ENCODE assay signal across 8 cellular contexts in the genomic region with DNA sequence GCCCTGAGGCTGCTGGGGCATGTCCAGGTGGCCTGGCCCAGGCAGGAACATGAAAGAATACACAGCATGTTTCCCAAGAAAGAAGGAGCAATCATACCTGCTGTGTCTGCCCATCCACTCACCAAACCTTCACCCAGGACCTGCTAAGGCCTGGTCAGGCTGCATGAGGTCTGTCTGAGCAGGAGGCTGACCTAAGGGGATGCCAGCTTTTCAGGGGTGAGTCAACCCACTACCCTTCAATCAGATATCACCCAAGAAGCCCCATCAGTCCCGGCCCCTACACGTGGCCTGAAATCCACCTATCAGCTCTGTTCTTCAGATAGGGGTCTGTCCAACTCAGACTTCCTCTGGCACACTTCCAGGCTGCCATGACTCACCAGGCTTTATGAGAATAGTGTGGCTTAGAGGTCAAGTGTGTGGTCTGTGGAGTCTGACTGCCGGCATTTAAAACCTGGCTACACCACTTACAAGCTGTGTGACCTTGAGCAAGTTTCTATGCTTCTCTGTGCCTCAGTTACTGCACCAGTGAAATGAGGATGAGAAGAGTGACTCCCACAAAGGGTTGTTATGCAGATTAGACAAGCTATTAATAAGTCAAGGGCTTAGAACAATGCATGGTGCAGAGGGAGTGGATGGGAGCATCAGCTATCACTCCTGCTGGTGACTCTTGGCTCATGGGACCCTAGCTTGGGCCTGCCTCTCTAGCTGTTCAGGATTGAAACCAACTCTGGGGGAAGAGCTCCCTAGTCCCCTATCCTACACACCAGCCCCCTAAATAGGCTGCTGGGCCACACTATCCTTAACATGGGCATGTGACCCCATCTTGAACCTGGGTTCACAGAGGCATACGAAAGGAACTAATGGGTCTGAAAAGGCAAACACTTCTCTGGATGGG.
A peak's percentile ranks its signal among the peaks of the same experiment; 100 is the strongest.
DNase-seq lines count a peak whose midpoint lies in the region; ATAC-seq and TF ChIP-seq lines count a peak whose summit lies in the region.

No MANE protein-coding gene starts in this region.

- DNase-seq in CMK (ENCODE audit: low read depth) (peak; percentile 40), NCI-H146 (lab: John Stamatoyannopoulos, UW) (peak; percentile 92), endodermal cell (peak; percentile 45), NCI-H187 (lab: John Stamatoyannopoulos, UW) (no peak), cerebellar nuclear complex (lab: John Stamatoyannopoulos, UW) (no peak)

- no peak overlapping the region for H3K4me3 Mint-ChIP-seq in endodermal cell
- H3K4me3 Mint-ChIP-seq in stimulated activated memory B cell treated with anti-CD40 and anti-IgM and Interleukin-4, amounts not matched to agents 10 μg/mL and 1 μg/mL and 100 μg/mL, for 72 hours: no peak overlapping the region

- no peak for TF ChIP-seq CTCF in endodermal cell (conservative IDR thresholded peaks at IDR 0.05)

- H3K27me3 ChIP-seq in endodermal cell (ENCODE audit: control insufficient read depth, insufficient read depth, low read length, poor library complexity, severe bottlenecking): peaks cover 35% of the 10 kb centered on the region

- no peak overlapping the region for H3K27ac ChIP-seq in endodermal cell (ENCODE audit: low read depth, low read length)

- peaks cover 51% of the 10 kb centered on the region for H3K27me3 Mint-ChIP-seq in endodermal cell (ENCODE audit: insufficient read depth)
- no peaks in the 10 kb centered on the region for H3K27me3 Mint-ChIP-seq in stimulated activated memory B cell treated with anti-CD40 and anti-IgM and Interleukin-4, amounts not matched to agents 10 μg/mL and 1 μg/mL and 100 μg/mL, for 72 hours

- ATAC-seq in GM21390 (IDR thresholded peaks at IDR 0.05; ENCODE audit: unreplicated experiment) (peak; percentile 63), HG02840 (IDR thresholded peaks at IDR 0.05; ENCODE audit: low FRiP score, unreplicated experiment) (no peak)
- ATAC-seq in stimulated activated memory B cell treated with anti-CD40 and anti-IgM and Interleukin-4, amounts not matched to agents 10 μg/mL and 1 μg/mL and 100 μg/mL, for 72 hours: peak; percentile 73

- no peaks in the 10 kb centered on the region for H3K36me3 ChIP-seq in endodermal cell (ENCODE audit: control insufficient read depth, insufficient read depth, low read length)

- H3K36me3 Mint-ChIP-seq in endodermal cell (ENCODE audit: low read depth): no peaks in the 10 kb centered on the region
- peaks cover 81% of the 10 kb centered on the region for H3K36me3 Mint-ChIP-seq in stimulated activated memory B cell treated with anti-CD40 and anti-IgM and Interleukin-4, amounts not matched to agents 10 μg/mL and 1 μg/mL and 100 μg/mL, for 72 hours

- WGBS in endodermal cell (ENCODE audit: insufficient coverage in 1 of 2, insufficient read length in 1 of 2), 2 experiments: 87 to 89% methylated on average over 4 of the region's 4 CpGs

- H3K9me3 Mint-ChIP-seq in endodermal cell: no peaks in the 10 kb centered on the region
- H3K9me3 Mint-ChIP-seq in stimulated activated memory B cell treated with anti-CD40 and anti-IgM and Interleukin-4, amounts not matched to agents 10 μg/mL and 1 μg/mL and 100 μg/mL, for 72 hours: no peaks in the 10 kb centered on the region

- H3K4me1 Mint-ChIP-seq in endodermal cell: no peaks in the 10 kb centered on the region
- peaks cover 91% of the 10 kb centered on the region for H3K4me1 Mint-ChIP-seq in stimulated activated memory B cell treated with anti-CD40 and anti-IgM and Interleukin-4, amounts not matched to agents 10 μg/mL and 1 μg/mL and 100 μg/mL, for 72 hours

- H3K27ac Mint-ChIP-seq in endodermal cell: no peak overlapping the region
- H3K27ac Mint-ChIP-seq in stimulated activated memory B cell treated with anti-CD40 and anti-IgM and Interleukin-4, amounts not matched to agents 10 μg/mL and 1 μg/mL and 100 μg/mL, for 72 hours: peak overlapping the region; percentile 38

- H3K9ac ChIP-seq in endodermal cell (ENCODE audit: extremely low read depth, low read length, poor library complexity, severe bottlenecking): no peak overlapping the region

- no peak overlapping the region for H3K4me3 ChIP-seq in endodermal cell (ENCODE audit: low read length)

- H3K9me3 ChIP-seq in endodermal cell (ENCODE audit: control insufficient read depth, low read length): no peaks in the 10 kb centered on the region

- H3K4me1 ChIP-seq in endodermal cell (ENCODE audit: control insufficient read depth, insufficient read depth, low read length): no peaks in the 10 kb centered on the region

Comparison
In these comparisons a context has a peak if more than half of its experiments do, and no peak if none do; other contexts are left out.
1. DNase-seq: peak in CMK (single experiment), NCI-H146 (single experiment) and endodermal cell (single experiment); none in NCI-H187 (0 of 2) and cerebellar nuclear complex (0 of 2).